Comparison of ENCODE assay signal across 2 cellular contexts in the genomic region with DNA sequence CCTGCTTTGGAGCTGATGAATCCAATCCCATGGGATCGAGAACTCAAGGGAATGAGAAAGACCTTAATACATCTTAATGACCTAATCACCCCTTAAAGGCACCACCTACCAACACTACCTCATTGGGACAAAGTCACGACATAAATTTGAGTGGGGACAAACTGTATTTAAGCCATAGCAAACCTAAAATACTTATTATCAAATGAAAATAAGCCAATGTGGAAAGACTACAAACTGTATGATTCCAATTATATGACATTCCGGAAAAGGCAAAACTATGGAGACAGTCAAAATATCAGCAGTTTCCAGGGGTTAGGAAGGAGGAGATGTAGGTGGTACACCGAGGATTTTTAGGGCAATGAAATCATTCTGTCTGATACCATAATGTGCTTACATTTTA.
TF ChIP-seq lines count a peak whose summit lies in the region.

No MANE protein-coding gene starts in this region.

TF ChIP-seq in GM12878, 131 proteins besides CTCF, POLR2A, EP300 and RAD21 (continues in another document):
- TF ChIP-seq, protein P1, sequence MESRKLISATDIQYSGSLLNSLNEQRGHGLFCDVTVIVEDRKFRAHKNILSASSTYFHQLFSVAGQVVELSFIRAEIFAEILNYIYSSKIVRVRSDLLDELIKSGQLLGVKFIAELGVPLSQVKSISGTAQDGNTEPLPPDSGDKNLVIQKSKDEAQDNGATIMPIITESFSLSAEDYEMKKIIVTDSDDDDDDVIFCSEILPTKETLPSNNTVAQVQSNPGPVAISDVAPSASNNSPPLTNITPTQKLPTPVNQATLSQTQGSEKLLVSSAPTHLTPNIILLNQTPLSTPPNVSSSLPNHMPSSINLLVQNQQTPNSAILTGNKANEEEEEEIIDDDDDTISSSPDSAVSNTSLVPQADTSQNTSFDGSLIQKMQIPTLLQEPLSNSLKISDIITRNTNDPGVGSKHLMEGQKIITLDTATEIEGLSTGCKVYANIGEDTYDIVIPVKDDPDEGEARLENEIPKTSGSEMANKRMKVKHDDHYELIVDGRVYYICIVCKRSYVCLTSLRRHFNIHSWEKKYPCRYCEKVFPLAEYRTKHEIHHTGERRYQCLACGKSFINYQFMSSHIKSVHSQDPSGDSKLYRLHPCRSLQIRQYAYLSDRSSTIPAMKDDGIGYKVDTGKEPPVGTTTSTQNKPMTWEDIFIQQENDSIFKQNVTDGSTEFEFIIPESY (IDR thresholded peaks at IDR 0.05): no peak
- TF ChIP-seq, protein P2, sequence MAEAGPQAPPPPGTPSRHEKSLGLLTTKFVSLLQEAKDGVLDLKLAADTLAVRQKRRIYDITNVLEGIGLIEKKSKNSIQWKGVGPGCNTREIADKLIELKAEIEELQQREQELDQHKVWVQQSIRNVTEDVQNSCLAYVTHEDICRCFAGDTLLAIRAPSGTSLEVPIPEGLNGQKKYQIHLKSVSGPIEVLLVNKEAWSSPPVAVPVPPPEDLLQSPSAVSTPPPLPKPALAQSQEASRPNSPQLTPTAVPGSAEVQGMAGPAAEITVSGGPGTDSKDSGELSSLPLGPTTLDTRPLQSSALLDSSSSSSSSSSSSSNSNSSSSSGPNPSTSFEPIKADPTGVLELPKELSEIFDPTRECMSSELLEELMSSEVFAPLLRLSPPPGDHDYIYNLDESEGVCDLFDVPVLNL (IDR thresholded peaks at IDR 0.05; ENCODE audit: low read depth, low read length): no peak
- TF ChIP-seq GATAD2B (conservative IDR thresholded peaks at IDR 0.05; ENCODE audit: low read depth): no peak
- TF ChIP-seq, protein P3, sequence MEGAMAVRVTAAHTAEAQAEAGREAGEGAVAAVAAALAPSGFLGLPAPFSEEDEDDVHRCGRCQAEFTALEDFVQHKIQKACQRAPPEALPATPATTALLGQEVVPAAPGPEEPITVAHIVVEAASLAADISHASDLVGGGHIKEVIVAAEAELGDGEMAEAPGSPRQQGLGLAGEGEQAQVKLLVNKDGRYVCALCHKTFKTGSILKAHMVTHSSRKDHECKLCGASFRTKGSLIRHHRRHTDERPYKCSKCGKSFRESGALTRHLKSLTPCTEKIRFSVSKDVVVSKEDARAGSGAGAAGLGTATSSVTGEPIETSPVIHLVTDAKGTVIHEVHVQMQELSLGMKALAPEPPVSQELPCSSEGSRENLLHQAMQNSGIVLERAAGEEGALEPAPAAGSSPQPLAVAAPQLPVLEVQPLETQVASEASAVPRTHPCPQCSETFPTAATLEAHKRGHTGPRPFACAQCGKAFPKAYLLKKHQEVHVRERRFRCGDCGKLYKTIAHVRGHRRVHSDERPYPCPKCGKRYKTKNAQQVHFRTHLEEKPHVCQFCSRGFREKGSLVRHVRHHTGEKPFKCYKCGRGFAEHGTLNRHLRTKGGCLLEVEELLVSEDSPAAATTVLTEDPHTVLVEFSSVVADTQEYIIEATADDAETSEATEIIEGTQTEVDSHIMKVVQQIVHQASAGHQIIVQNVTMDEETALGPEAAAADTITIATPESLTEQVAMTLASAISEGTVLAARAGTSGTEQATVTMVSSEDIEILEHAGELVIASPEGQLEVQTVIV (IDR thresholded peaks at IDR 0.05; ENCODE audit: borderline replicate concordance, partially characterized antibody): no peak
- TF ChIP-seq, protein P4, sequence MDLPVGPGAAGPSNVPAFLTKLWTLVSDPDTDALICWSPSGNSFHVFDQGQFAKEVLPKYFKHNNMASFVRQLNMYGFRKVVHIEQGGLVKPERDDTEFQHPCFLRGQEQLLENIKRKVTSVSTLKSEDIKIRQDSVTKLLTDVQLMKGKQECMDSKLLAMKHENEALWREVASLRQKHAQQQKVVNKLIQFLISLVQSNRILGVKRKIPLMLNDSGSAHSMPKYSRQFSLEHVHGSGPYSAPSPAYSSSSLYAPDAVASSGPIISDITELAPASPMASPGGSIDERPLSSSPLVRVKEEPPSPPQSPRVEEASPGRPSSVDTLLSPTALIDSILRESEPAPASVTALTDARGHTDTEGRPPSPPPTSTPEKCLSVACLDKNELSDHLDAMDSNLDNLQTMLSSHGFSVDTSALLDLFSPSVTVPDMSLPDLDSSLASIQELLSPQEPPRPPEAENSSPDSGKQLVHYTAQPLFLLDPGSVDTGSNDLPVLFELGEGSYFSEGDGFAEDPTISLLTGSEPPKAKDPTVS (IDR thresholded peaks at IDR 0.05; ENCODE audit: low read depth, low read length): no peak
- TF ChIP-seq, protein P5, sequence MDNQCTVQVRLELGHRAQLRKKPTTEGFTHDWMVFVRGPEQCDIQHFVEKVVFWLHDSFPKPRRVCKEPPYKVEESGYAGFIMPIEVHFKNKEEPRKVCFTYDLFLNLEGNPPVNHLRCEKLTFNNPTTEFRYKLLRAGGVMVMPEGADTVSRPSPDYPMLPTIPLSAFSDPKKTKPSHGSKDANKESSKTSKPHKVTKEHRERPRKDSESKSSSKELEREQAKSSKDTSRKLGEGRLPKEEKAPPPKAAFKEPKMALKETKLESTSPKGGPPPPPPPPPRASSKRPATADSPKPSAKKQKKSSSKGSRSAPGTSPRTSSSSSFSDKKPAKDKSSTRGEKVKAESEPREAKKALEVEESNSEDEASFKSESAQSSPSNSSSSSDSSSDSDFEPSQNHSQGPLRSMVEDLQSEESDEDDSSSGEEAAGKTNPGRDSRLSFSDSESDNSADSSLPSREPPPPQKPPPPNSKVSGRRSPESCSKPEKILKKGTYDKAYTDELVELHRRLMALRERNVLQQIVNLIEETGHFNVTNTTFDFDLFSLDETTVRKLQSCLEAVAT (IDR thresholded peaks at IDR 0.05): no peak
- peak in 1 of 2 experiments; percentile 85; a peak in 1 of 4 replicates for TF ChIP-seq ETV6 (conservative IDR thresholded peaks at IDR 0.05 in 1 of 2, IDR thresholded peaks at IDR 0.05 in 1 of 2; ENCODE audit: borderline replicate concordance in 1 of 2, low read depth in 1 of 2)
- TF ChIP-seq, protein P6, sequence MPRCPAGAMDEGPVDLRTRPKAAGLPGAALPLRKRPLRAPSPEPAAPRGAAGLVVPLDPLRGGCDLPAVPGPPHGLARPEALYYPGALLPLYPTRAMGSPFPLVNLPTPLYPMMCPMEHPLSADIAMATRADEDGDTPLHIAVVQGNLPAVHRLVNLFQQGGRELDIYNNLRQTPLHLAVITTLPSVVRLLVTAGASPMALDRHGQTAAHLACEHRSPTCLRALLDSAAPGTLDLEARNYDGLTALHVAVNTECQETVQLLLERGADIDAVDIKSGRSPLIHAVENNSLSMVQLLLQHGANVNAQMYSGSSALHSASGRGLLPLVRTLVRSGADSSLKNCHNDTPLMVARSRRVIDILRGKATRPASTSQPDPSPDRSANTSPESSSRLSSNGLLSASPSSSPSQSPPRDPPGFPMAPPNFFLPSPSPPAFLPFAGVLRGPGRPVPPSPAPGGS (IDR thresholded peaks at IDR 0.05; ENCODE audit: borderline replicate concordance, insufficient read depth, low read depth, low read length, poor library complexity, severe bottlenecking): no peak
- TF ChIP-seq NR2C2 (IDR thresholded peaks at IDR 0.05; ENCODE audit: borderline replicate concordance, control insufficient read depth, insufficient read length, low read depth): no peak

TF ChIP-seq in SK-N-SH treated with all-trans-retinoic acid at 6 μM for 48 hours, 23 proteins besides CTCF, POLR2A, EP300 and RAD21:
- TF ChIP-seq, protein P7, sequence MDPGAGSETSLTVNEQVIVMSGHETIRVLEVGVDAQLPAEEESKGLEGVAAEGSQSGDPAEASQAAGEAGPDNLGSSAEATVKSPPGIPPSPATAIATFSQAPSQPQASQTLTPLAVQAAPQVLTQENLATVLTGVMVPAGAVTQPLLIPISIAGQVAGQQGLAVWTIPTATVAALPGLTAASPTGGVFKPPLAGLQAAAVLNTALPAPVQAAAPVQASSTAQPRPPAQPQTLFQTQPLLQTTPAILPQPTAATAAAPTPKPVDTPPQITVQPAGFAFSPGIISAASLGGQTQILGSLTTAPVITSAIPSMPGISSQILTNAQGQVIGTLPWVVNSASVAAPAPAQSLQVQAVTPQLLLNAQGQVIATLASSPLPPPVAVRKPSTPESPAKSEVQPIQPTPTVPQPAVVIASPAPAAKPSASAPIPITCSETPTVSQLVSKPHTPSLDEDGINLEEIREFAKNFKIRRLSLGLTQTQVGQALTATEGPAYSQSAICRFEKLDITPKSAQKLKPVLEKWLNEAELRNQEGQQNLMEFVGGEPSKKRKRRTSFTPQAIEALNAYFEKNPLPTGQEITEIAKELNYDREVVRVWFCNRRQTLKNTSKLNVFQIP (CRISPR knock-in tag; IDR thresholded peaks at IDR 0.05; ENCODE audit: borderline replicate concordance, low read depth): no peak
- TF ChIP-seq BACH2 (CRISPR knock-in tag; IDR thresholded peaks at IDR 0.05; ENCODE audit: borderline replicate concordance) (no peak), OSR1 (CRISPR knock-in tag; IDR thresholded peaks at IDR 0.05) (no peak), GLIS3 (CRISPR knock-in tag; IDR thresholded peaks at IDR 0.05) (no peak), ZC3H10 (CRISPR knock-in tag; IDR thresholded peaks at IDR 0.05) (no peak), SNAI2 (CRISPR knock-in tag; IDR thresholded peaks at IDR 0.05) (no peak), PPARA (CRISPR knock-in tag; IDR thresholded peaks at IDR 0.05; ENCODE audit: borderline replicate concordance) (no peak), ARNTL (CRISPR knock-in tag; IDR thresholded peaks at IDR 0.05; ENCODE audit: borderline replicate concordance, low read depth) (no peak), ZFP30 (CRISPR knock-in tag; IDR thresholded peaks at IDR 0.05) (no peak), ESRRG (CRISPR knock-in tag; IDR thresholded peaks at IDR 0.05) (no peak), ZNF565 (CRISPR knock-in tag; conservative IDR thresholded peaks at IDR 0.05; ENCODE audit: low read depth) (no peak), TOX (CRISPR knock-in tag; IDR thresholded peaks at IDR 0.05; ENCODE audit: borderline replicate concordance) (no peak), CSDC2 (CRISPR knock-in tag; IDR thresholded peaks at IDR 0.05) (no peak), ZNF70 (CRISPR knock-in tag; IDR thresholded peaks at IDR 0.05) (no peak), RARB (CRISPR knock-in tag; IDR thresholded peaks at IDR 0.05) (no peak), ZNF8 (CRISPR knock-in tag; IDR thresholded peaks at IDR 0.05) (no peak), ZFP3 (CRISPR knock-in tag; IDR thresholded peaks at IDR 0.05) (no peak)
- TF ChIP-seq, protein P8, sequence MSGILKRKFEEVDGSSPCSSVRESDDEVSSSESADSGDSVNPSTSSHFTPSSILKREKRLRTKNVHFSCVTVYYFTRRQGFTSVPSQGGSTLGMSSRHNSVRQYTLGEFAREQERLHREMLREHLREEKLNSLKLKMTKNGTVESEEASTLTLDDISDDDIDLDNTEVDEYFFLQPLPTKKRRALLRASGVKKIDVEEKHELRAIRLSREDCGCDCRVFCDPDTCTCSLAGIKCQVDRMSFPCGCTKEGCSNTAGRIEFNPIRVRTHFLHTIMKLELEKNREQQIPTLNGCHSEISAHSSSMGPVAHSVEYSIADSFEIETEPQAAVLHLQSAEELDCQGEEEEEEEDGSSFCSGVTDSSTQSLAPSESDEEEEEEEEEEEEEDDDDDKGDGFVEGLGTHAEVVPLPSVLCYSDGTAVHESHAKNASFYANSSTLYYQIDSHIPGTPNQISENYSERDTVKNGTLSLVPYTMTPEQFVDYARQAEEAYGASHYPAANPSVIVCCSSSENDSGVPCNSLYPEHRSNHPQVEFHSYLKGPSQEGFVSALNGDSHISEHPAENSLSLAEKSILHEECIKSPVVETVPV (CRISPR knock-in tag; IDR thresholded peaks at IDR 0.05): no peak
- TF ChIP-seq, protein P9, sequence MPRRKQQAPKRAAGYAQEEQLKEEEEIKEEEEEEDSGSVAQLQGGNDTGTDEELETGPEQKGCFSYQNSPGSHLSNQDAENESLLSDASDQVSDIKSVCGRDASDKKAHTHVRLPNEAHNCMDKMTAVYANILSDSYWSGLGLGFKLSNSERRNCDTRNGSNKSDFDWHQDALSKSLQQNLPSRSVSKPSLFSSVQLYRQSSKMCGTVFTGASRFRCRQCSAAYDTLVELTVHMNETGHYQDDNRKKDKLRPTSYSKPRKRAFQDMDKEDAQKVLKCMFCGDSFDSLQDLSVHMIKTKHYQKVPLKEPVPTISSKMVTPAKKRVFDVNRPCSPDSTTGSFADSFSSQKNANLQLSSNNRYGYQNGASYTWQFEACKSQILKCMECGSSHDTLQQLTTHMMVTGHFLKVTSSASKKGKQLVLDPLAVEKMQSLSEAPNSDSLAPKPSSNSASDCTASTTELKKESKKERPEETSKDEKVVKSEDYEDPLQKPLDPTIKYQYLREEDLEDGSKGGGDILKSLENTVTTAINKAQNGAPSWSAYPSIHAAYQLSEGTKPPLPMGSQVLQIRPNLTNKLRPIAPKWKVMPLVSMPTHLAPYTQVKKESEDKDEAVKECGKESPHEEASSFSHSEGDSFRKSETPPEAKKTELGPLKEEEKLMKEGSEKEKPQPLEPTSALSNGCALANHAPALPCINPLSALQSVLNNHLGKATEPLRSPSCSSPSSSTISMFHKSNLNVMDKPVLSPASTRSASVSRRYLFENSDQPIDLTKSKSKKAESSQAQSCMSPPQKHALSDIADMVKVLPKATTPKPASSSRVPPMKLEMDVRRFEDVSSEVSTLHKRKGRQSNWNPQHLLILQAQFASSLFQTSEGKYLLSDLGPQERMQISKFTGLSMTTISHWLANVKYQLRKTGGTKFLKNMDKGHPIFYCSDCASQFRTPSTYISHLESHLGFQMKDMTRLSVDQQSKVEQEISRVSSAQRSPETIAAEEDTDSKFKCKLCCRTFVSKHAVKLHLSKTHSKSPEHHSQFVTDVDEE (CRISPR knock-in tag; IDR thresholded peaks at IDR 0.05): no peak
- TF ChIP-seq, protein P10, sequence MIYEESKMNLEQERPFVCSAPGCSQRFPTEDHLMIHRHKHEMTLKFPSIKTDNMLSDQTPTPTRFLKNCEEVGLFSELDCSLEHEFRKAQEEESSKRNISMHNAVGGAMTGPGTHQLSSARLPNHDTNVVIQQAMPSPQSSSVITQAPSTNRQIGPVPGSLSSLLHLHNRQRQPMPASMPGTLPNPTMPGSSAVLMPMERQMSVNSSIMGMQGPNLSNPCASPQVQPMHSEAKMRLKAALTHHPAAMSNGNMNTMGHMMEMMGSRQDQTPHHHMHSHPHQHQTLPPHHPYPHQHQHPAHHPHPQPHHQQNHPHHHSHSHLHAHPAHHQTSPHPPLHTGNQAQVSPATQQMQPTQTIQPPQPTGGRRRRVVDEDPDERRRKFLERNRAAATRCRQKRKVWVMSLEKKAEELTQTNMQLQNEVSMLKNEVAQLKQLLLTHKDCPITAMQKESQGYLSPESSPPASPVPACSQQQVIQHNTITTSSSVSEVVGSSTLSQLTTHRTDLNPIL (CRISPR knock-in tag; IDR thresholded peaks at IDR 0.05; ENCODE audit: low read depth): no peak
